1 cellular context compared by ENCODE assay signal in the genomic region with DNA sequence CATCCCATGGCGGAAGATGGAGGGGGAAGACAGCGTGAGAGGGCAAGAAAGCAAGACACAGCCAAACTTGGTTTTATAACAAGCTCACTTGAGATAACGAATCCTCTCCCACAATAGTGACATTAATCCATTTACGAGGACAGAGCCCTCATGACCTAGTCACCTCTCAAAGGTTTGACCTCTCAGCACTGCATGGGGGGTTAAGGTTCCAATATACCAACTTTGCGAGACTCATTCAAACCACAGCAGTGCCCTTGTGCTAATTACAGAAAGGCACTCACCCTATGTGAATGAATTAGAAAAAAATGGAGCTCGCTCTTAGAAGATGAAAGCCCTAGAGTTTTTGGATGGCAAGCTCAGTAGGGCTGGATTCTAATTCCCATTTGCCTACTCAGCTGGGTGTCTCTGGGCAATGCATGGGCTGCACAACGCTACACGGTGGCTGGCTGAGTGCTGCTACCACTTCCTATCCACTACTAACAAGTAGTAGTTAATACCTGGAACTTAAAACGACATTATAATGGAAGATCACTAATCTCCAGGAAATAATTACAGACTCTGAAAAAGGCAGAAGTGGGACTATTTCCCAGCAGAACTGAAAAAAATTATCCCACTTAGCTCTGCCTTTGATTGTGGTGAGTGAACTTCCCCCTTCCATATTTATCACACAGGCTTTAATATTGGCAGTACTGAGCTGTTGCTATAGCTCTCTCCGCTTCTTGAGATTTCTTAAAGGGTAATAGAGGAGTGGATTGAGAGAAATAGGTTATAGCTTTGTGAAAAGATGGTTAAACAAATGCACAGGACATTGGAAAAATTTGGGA.
TF ChIP-seq lines count a peak whose summit lies in the region.

No MANE protein-coding gene starts in this region.

TF ChIP-seq in GM23338, 12 proteins besides CTCF, POLR2A, EP300 and RAD21 (continued from another document):
- TF ChIP-seq, protein P1, sequence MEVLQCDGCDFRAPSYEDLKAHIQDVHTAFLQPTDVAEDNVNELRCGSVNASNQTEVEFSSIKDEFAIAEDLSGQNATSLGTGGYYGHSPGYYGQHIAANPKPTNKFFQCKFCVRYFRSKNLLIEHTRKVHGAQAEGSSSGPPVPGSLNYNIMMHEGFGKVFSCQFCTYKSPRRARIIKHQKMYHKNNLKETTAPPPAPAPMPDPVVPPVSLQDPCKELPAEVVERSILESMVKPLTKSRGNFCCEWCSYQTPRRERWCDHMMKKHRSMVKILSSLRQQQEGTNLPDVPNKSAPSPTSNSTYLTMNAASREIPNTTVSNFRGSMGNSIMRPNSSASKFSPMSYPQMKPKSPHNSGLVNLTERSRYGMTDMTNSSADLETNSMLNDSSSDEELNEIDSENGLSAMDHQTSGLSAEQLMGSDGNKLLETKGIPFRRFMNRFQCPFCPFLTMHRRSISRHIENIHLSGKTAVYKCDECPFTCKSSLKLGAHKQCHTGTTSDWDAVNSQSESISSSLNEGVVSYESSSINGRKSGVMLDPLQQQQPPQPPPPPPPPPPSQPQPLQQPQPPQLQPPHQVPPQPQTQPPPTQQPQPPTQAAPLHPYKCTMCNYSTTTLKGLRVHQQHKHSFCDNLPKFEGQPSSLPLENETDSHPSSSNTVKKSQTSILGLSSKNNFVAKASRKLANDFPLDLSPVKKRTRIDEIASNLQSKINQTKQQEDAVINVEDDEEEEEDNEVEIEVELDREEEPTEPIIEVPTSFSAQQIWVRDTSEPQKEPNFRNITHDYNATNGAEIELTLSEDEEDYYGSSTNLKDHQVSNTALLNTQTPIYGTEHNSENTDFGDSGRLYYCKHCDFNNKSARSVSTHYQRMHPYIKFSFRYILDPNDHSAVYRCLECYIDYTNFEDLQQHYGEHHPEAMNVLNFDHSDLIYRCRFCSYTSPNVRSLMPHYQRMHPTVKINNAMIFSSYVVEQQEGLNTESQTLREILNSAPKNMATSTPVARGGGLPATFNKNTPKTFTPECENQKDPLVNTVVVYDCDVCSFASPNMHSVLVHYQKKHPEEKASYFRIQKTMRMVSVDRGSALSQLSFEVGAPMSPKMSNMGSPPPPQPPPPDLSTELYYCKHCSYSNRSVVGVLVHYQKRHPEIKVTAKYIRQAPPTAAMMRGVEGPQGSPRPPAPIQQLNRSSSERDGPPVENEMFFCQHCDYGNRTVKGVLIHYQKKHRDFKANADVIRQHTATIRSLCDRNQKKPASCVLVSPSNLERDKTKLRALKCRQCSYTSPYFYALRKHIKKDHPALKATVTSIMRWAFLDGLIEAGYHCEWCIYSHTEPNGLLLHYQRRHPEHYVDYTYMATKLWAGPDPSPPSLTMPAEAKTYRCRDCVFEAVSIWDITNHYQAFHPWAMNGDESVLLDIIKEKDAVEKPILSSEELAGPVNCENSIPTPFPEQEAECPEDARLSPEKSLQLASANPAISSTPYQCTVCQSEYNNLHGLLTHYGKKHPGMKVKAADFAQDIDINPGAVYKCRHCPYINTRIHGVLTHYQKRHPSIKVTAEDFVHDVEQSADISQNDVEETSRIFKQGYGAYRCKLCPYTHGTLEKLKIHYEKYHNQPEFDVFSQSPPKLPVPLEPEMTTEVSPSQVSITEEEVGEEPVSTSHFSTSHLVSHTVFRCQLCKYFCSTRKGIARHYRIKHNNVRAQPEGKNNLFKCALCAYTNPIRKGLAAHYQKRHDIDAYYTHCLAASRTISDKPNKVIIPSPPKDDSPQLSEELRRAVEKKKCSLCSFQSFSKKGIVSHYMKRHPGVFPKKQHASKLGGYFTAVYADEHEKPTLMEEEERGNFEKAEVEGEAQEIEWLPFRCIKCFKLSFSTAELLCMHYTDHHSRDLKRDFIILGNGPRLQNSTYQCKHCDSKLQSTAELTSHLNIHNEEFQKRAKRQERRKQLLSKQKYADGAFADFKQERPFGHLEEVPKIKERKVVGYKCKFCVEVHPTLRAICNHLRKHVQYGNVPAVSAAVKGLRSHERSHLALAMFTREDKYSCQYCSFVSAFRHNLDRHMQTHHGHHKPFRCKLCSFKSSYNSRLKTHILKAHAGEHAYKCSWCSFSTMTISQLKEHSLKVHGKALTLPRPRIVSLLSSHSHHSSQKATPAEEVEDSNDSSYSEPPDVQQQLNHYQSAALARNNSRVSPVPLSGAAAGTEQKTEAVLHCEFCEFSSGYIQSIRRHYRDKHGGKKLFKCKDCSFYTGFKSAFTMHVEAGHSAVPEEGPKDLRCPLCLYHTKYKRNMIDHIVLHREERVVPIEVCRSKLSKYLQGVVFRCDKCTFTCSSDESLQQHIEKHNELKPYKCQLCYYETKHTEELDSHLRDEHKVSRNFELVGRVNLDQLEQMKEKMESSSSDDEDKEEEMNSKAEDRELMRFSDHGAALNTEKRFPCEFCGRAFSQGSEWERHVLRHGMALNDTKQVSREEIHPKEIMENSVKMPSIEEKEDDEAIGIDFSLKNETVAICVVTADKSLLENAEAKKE (CRISPR knock-in tag; IDR thresholded peaks at IDR 0.05), result no peak
- TF ChIP-seq STAT1 (IDR thresholded peaks at IDR 0.05; ENCODE audit: unreplicated experiment) (no peak), POLR2AphosphoS5 (IDR thresholded peaks at IDR 0.05; ENCODE audit: low read depth) (no peak), ZNF114 (CRISPR knock-in tag; IDR thresholded peaks at IDR 0.05) (no peak)
- TF ChIP-seq, protein P2, sequence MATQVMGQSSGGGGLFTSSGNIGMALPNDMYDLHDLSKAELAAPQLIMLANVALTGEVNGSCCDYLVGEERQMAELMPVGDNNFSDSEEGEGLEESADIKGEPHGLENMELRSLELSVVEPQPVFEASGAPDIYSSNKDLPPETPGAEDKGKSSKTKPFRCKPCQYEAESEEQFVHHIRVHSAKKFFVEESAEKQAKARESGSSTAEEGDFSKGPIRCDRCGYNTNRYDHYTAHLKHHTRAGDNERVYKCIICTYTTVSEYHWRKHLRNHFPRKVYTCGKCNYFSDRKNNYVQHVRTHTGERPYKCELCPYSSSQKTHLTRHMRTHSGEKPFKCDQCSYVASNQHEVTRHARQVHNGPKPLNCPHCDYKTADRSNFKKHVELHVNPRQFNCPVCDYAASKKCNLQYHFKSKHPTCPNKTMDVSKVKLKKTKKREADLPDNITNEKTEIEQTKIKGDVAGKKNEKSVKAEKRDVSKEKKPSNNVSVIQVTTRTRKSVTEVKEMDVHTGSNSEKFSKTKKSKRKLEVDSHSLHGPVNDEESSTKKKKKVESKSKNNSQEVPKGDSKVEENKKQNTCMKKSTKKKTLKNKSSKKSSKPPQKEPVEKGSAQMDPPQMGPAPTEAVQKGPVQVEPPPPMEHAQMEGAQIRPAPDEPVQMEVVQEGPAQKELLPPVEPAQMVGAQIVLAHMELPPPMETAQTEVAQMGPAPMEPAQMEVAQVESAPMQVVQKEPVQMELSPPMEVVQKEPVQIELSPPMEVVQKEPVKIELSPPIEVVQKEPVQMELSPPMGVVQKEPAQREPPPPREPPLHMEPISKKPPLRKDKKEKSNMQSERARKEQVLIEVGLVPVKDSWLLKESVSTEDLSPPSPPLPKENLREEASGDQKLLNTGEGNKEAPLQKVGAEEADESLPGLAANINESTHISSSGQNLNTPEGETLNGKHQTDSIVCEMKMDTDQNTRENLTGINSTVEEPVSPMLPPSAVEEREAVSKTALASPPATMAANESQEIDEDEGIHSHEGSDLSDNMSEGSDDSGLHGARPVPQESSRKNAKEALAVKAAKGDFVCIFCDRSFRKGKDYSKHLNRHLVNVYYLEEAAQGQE (IDR thresholded peaks at IDR 0.05; ENCODE audit: unreplicated experiment), result no peak
- TF ChIP-seq, protein P3, sequence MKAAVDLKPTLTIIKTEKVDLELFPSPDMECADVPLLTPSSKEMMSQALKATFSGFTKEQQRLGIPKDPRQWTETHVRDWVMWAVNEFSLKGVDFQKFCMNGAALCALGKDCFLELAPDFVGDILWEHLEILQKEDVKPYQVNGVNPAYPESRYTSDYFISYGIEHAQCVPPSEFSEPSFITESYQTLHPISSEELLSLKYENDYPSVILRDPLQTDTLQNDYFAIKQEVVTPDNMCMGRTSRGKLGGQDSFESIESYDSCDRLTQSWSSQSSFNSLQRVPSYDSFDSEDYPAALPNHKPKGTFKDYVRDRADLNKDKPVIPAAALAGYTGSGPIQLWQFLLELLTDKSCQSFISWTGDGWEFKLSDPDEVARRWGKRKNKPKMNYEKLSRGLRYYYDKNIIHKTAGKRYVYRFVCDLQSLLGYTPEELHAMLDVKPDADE (IDR thresholded peaks at IDR 0.05), result no peak
